Comparison of ENCODE assay signal across 18 cellular contexts in the genomic region with DNA sequence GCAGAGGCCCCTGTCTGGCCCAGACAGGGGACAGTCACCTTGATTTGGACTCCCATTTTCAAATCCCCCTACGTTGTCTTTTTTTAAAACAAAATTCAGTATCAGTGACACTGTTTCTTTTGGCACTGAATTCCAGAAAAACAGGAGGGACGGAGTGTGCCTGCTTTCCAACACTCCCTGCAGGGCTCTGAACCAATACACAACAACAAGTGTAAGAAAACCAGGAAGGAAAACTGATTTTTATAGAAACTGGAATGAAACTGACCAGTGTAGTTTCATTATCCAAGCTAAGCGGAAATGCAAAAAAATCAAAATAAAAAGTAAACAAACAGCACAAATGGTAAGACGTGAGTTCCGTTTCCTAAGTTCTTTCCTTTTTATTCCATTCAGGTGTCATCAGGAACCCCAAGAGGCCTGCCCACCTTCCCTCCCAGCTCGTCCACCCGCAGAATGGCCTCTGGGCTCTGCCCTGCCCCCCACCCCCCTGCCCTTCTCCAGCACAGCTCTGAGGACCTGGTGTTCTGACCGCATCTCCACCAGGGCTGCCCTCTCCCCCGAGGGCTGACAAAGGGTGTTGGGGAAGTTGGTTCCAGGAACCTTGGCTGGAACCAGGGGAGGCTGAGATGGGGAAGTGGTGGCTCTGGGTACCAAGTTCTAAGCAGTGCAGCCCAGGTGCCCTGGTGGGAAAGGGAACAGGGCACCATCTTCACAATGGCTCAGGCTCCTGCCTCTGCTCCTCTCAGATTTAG.
DNase-seq lines count a peak whose midpoint lies in the region; ATAC-seq and TF ChIP-seq lines count a peak whose summit lies in the region.
"Had no signal": no experiment of that assay in that cellular context is flagged by ENCODE, and none has a peak within 500 bp of the region (broad histone marks: within the 10 kb centered on the region; RNA-seq: fewer than 3 reads in every experiment).

No MANE protein-coding gene starts in this region.

- H3K23ac ChIP-seq in mesendoderm (ENCODE audit: low read length): no peak overlapping the region

- intact Hi-C loops in PC-9 (cut with micrococcal nuclease; ENCODE audit: unreplicated experiment): loop anchor here (10.0 kb wide), 1 partner anchor 96 kb away; no protein-coding TSS in a partner anchor
- intact Hi-C loops in dorsolateral prefrontal cortex (cut with DNase I): loop anchor here in 1 of 2 donors (5.0 kb wide), 3 partner anchors 33 to 237 kb away; no protein-coding TSS in a partner anchor
- intact Hi-C loops in prostate gland (cut with DNase I): no loop called here
- intact Hi-C loops in activated CD4-positive, alpha-beta T cell treated with anti-CD3 and anti-CD28 coated beads, Interleukin-2, amount 10 ng/mL, durations not matched to agents 24 days and 14 days (cut with micrococcal nuclease): no loop called here

- H3K4me3 Mint-ChIP-seq in activated CD4-positive, alpha-beta T cell treated with anti-CD3 and anti-CD28 coated beads, Interleukin-2, amount 10 ng/mL, durations not matched to agents 24 days and 14 days: no peak overlapping the region
- H3K4me3 Mint-ChIP-seq: CD4-positive, CD25-positive, alpha-beta regulatory T cell had no signal

- H2BK120ac ChIP-seq in mesendoderm (ENCODE audit: low read depth, low read length): no peak overlapping the region

- whole genome bisulfite sequencing in prostate gland: 25% methylated on average over 9 of the region's 9 CpGs
- no CpG with 5 or more reads among the region's 9 CpGs for WGBS in mesendoderm (ENCODE audit: extremely low coverage, insufficient coverage, low lambda C conversion rate)

- H3K9me3 Mint-ChIP-seq in activated CD4-positive, alpha-beta T cell treated with anti-CD3 and anti-CD28 coated beads, Interleukin-2, amount 10 ng/mL, durations not matched to agents 24 days and 14 days: no peaks in the 10 kb centered on the region

- H3K4me3 ChIP-seq in PC-9: no peak overlapping the region
- peak overlapping the region in 8 of 59 donors; percentile 2 to 26 (median 10) for H3K4me3 ChIP-seq in dorsolateral prefrontal cortex
- no peak overlapping the region for H3K4me3 ChIP-seq in prostate gland
- no peak overlapping the region for H3K4me3 ChIP-seq in mesendoderm (ENCODE audit: low read length)
- H3K4me3 ChIP-seq: HAP-1, K562, SK-N-MC had no signal

- no peak overlapping the region for H3K56ac ChIP-seq in mesendoderm (ENCODE audit: low read length)

- BruUV-seq in PC-9 (replicated peaks; lab: Mats Ljungman, UMichigan): no TSS peak

- no peak overlapping the region for H4K8ac ChIP-seq in mesendoderm (ENCODE audit: low read depth, low read length)

- H2AFZ ChIP-seq in PC-9: no peak overlapping the region

- H3K36me3 ChIP-seq in PC-9 (ENCODE audit: low read depth) (no peaks in the 10 kb centered on the region), prostate gland (no peaks in the 10 kb centered on the region), mesendoderm (ENCODE audit: control insufficient read depth, insufficient read depth, low read length) (no peaks in the 10 kb centered on the region)
- H3K36me3 ChIP-seq: HAP-1 had no signal

- H3K27ac Mint-ChIP-seq in activated CD4-positive, alpha-beta T cell treated with anti-CD3 and anti-CD28 coated beads, Interleukin-2, amount 10 ng/mL, durations not matched to agents 24 days and 14 days: no peak overlapping the region
- H3K27ac Mint-ChIP-seq: CD4-positive, CD25-positive, alpha-beta regulatory T cell had no signal

- no peaks in the 10 kb centered on the region for H3K9me2 ChIP-seq in PC-9 (ENCODE audit: insufficient read depth)

- H4K20me1 ChIP-seq in PC-9 (ENCODE audit: insufficient read depth): no peaks in the 10 kb centered on the region

- H3K79me2 ChIP-seq in PC-9 (ENCODE audit: low read depth) (no peaks in the 10 kb centered on the region), mesendoderm (ENCODE audit: control insufficient read depth, insufficient read depth, low read length) (no peaks in the 10 kb centered on the region)

- no peak overlapping the region for H3K4ac ChIP-seq in mesendoderm (ENCODE audit: low read depth, low read length)

- H3K9me3 ChIP-seq in PC-9 (ENCODE audit: insufficient read depth, low read depth): no peaks in the 10 kb centered on the region
- H3K9me3 ChIP-seq in prostate gland: no peaks in the 10 kb centered on the region
- H3K9me3 ChIP-seq: HAP-1 had no signal

- no peaks in the 10 kb centered on the region for H3K79me1 ChIP-seq in mesendoderm (ENCODE audit: low read length)

- H3K27me3 ChIP-seq in PC-9 (ENCODE audit: insufficient read depth, low read depth) (no peaks in the 10 kb centered on the region), dorsolateral prefrontal cortex (no peaks in the 10 kb centered on the region), prostate gland (replicated peaks; ENCODE audit: insufficient read depth) (no peaks in the 10 kb centered on the region), mesendoderm (ENCODE audit: insufficient read depth, low read length, poor library complexity) (no peaks in the 10 kb centered on the region)

- H2AK5ac ChIP-seq in mesendoderm (ENCODE audit: low read length): no peak overlapping the region

- CTCF ChIA-PET in PC-9 (lab: Charles Lee): no interaction called here

- H2BK5ac ChIP-seq in mesendoderm (ENCODE audit: low read length): no peak overlapping the region

- peak overlapping the region; percentile 45 for H3K27ac ChIP-seq in PC-9
- peak overlapping the region in 56 of 59 donors; percentile 1 to 88 (median 72) for H3K27ac ChIP-seq in dorsolateral prefrontal cortex
- peak overlapping the region; percentile 80 to 81 for H3K27ac ChIP-seq in prostate gland
- no peak overlapping the region for H3K27ac ChIP-seq in mesendoderm (ENCODE audit: low read depth, low read length)
- H3K27ac ChIP-seq: SK-N-MC had no signal

- no peak overlapping the region for H3K18ac ChIP-seq in mesendoderm (ENCODE audit: low read length)

- no peaks in the 10 kb centered on the region for H3K4me1 Mint-ChIP-seq in activated CD4-positive, alpha-beta T cell treated with anti-CD3 and anti-CD28 coated beads, Interleukin-2, amount 10 ng/mL, durations not matched to agents 24 days and 14 days
- H3K4me1 Mint-ChIP-seq: CD4-positive, CD25-positive, alpha-beta regulatory T cell had no signal

- H4K5ac ChIP-seq in mesendoderm (ENCODE audit: low read length): no peak overlapping the region

- no peak for TF ChIP-seq POLR2A in prostate gland (IDR thresholded peaks at IDR 0.05)

- H3K9ac ChIP-seq in mesendoderm (ENCODE audit: low read length): no peak overlapping the region

- peak; percentile 54 for DNase-seq in Ammon's horn (ENCODE audit: low spot score)
- DNase-seq in PC-9: peak in 1 of 2 experiments; percentile 43
- DNase-seq in dorsolateral prefrontal cortex: no peak
- no peak for DNase-seq in prostate gland (ENCODE audit: low spot score)
- DNase-seq in mesendoderm: no peak
- DNase-seq in activated CD4-positive, alpha-beta T cell treated with anti-CD3 and anti-CD28 coated beads, Interleukin-2, amount 10 ng/mL, durations not matched to agents 24 days and 14 days: no peak
- DNase-seq: CD4-positive, CD25-positive, alpha-beta regulatory T cell; NCI-H1048; NCI-H2081 treated with DMSO at 0.1 percent for 48 hours; NCI-H510A; NCI-H774; PC-3 had no signal

- H3F3A ChIP-seq in PC-9 (ENCODE audit: insufficient read depth, low read depth): no peaks in the 10 kb centered on the region

- H3K4me2 ChIP-seq in PC-9: 0 out of 2 replicates have a peak overlapping the region, but pooled peaks have one; percentile 12
- no peak overlapping the region for H3K4me2 ChIP-seq in mesendoderm (ENCODE audit: low read length)

- peaks cover 10% of the 10 kb centered on the region for H3K27me3 Mint-ChIP-seq in activated CD4-positive, alpha-beta T cell treated with anti-CD3 and anti-CD28 coated beads, Interleukin-2, amount 10 ng/mL, durations not matched to agents 24 days and 14 days

- H3K4me1 ChIP-seq in PC-9 (replicated peaks; ENCODE audit: insufficient read depth) (peaks cover 6% of the 10 kb centered on the region), prostate gland (replicated peaks) (peaks cover 10% of the 10 kb centered on the region), mesendoderm (ENCODE audit: control insufficient read depth, low read depth, low read length) (no peaks in the 10 kb centered on the region)
- H3K4me1 ChIP-seq: HAP-1 had no signal

- no peak overlapping the region for H2BK15ac ChIP-seq in mesendoderm (replicated peaks; ENCODE audit: low read depth)

- POLR2A ChIA-PET in PC-9 (lab: Charles Lee; ENCODE audit: unreplicated experiment): no interaction called here

- ATAC-seq in HG03196 (IDR thresholded peaks at IDR 0.05; ENCODE audit: unreplicated experiment): no peak
- ATAC-seq in HG02763 (IDR thresholded peaks at IDR 0.05; ENCODE audit: unreplicated experiment): no peak
- ATAC-seq: K562, PC-3, Right ventricle myocardium inferior had no signal

- TF ChIP-seq CTCF in PC-9 (conservative IDR thresholded peaks at IDR 0.05) (no peak), dorsolateral prefrontal cortex (IDR thresholded peaks at IDR 0.05 in 54 of 56, conservative IDR thresholded peaks at IDR 0.05 in 2 of 56; ENCODE audit: low read depth in 1 of 56, partially characterized antibody in 56 of 56) (no peak), prostate gland (IDR thresholded peaks at IDR 0.05) (no peak)

- no peaks in the 10 kb centered on the region for H3K36me3 Mint-ChIP-seq in activated CD4-positive, alpha-beta T cell treated with anti-CD3 and anti-CD28 coated beads, Interleukin-2, amount 10 ng/mL, durations not matched to agents 24 days and 14 days (ENCODE audit: low read depth)
- H3K36me3 Mint-ChIP-seq: CD4-positive, CD25-positive, alpha-beta regulatory T cell had no signal
